Comparison of ENCODE assay signal across 22 cellular contexts in the genomic region with DNA sequence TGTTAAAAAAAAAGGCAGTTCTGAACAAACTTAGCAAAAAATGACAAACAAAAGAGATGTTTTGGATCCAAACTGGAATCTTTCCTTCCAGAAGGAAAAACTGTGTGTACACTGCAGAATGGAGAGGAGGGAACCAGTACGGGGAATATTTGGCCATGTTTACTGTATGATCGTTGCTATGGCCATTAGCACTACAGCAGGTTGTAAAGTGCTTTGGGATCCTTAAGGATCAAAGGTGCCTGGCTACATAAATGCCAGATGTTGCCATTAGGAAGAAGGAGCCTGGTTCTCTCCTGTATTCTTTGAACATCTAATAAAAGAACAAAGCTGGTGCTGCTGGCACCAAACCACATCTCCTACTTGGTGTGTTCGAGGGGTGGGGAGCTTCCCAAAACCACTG. TPM values are rescaled to one million over a fixed set of nuclear protein-coding genes. Genes with fewer than 3 reads are reported as not detected.
A peak's percentile ranks its signal among the peaks of the same experiment; 100 is the strongest.
DNase-seq lines count a peak whose midpoint lies in the region; ATAC-seq and TF ChIP-seq lines count a peak whose summit lies in the region.
"Had no signal": no experiment of that assay in that cellular context is flagged by ENCODE, and none has a peak within 500 bp of the region (broad histone marks: within the 10 kb centered on the region; RNA-seq: fewer than 3 reads in every experiment).

No MANE protein-coding gene starts in this region.

- TF ChIP-seq CTCF in glutamatergic neuron (IDR thresholded peaks at IDR 0.05; ENCODE audit: partially characterized antibody, unreplicated experiment) = no peak
- TF ChIP-seq CTCF in upper lobe of left lung (IDR thresholded peaks at IDR 0.05) = no peak

- no peaks in the 10 kb centered on the region for H3K9me3 Mint-ChIP-seq in glutamatergic neuron (ENCODE audit: unreplicated experiment)
- H3K9me3 Mint-ChIP-seq: CD8-positive, alpha-beta T cell had no signal

- H3K36me3 Mint-ChIP-seq in glutamatergic neuron (ENCODE audit: unreplicated experiment) = peaks cover 18% of the 10 kb centered on the region
- H3K36me3 Mint-ChIP-seq: CD8-positive, alpha-beta T cell; T-cell had no signal

- TF ChIP-seq EP300 in upper lobe of left lung (IDR thresholded peaks at IDR 0.05) = no peak

- H3K36me3 ChIP-seq in H7 (replicated peaks; ENCODE audit: control insufficient read depth, insufficient read depth, low read length) = no peaks in the 10 kb centered on the region
- no peaks in the 10 kb centered on the region for H3K36me3 ChIP-seq in upper lobe of left lung
- H3K36me3 ChIP-seq: Peyer's patch, SJCRH30 had no signal

- H3K9me3 ChIP-seq in upper lobe of left lung = no peaks in the 10 kb centered on the region
- H3K9me3 ChIP-seq: Peyer's patch, SJCRH30 had no signal

- H3K4me1 ChIP-seq in upper lobe of left lung = no peaks in the 10 kb centered on the region
- H3K4me1 ChIP-seq: Peyer's patch, SJCRH30 had no signal

- no peak overlapping the region for H3K4me3 Mint-ChIP-seq in glutamatergic neuron (ENCODE audit: unreplicated experiment)
- H3K4me3 Mint-ChIP-seq: CD8-positive, alpha-beta T cell; T-cell had no signal

- no peaks in the 10 kb centered on the region for H3K4me1 Mint-ChIP-seq in glutamatergic neuron (ENCODE audit: low read depth, unreplicated experiment)
- H3K4me1 Mint-ChIP-seq: T-cell had no signal

- H3K4me3 ChIP-seq in H7 (ENCODE audit: insufficient read depth, low read depth, low read length) (no peak overlapping the region), upper lobe of left lung (no peak overlapping the region)
- H3K4me3 ChIP-seq: Peyer's patch, SJCRH30 had no signal

- no peaks in the 10 kb centered on the region for H3K27me3 Mint-ChIP-seq in glutamatergic neuron (ENCODE audit: unreplicated experiment)

- H3K27ac Mint-ChIP-seq in glutamatergic neuron (ENCODE audit: unreplicated experiment) = peak overlapping the region; percentile 29
- H3K27ac Mint-ChIP-seq: CD8-positive, alpha-beta T cell; T-cell had no signal

- no peak for ATAC-seq in upper lobe of left lung (ENCODE audit: low FRiP score in 2 of 2)
- ATAC-seq: CD8-positive, alpha-beta T cell; T-cell had no signal

- DNase-seq in NCI-H1092 treated with DMSO at 0.1 percent for 48 hours (lab: John Stamatoyannopoulos, UW) = peak; percentile 26
- DNase-seq in NCI-H1092 (lab: John Stamatoyannopoulos, UW) = no peak
- peak; percentile 74 for DNase-seq in DMS 273 (lab: John Stamatoyannopoulos, UW; ENCODE audit: unreplicated experiment)
- peak; percentile 37 for DNase-seq in NCI-H524 treated with DMSO at 0.1 percent for 48 hours (lab: John Stamatoyannopoulos, UW)
- DNase-seq in glutamatergic neuron = no peak
- no peak for DNase-seq in H7
- no peak for DNase-seq in NK-92 (lab: John Stamatoyannopoulos, UW; ENCODE audit: unreplicated experiment)
- DNase-seq in upper lobe of left lung = no peak
- DNase-seq: AML-193; C1 segment of cervical spinal cord; CD8-positive, alpha-beta T cell; DMS79 treated with DMSO at 0.1 percent for 48 hours; HCEC 1CT; KBM-7; MM.1S; NCI-H1048; NCI-H1436 treated with DMSO at 0.1 percent for 48 hours; NCI-H2029; Peyer's patch; SJCRH30; T-cell had no signal

- TF ChIP-seq POLR2A in upper lobe of left lung (IDR thresholded peaks at IDR 0.05) = no peak

- H3K27me3 ChIP-seq in H7 (ENCODE audit: control insufficient read depth, insufficient read depth, low read length) (no peaks in the 10 kb centered on the region), upper lobe of left lung (no peaks in the 10 kb centered on the region)
- H3K27me3 ChIP-seq: Peyer's patch, SJCRH30 had no signal

- WGBS in upper lobe of left lung, 2 donors = 38 to 47% methylated on average over 3 of the region's 3 CpGs

- H3K27ac ChIP-seq in upper lobe of left lung = no peak overlapping the region
- H3K27ac ChIP-seq: HL-60, Peyer's patch, SJCRH30 had no signal

RNA-seq across cellular contexts. Expression of gene PMFBP1, which starts 7.6 kb away (rescaled TPM):
- total RNA-seq in glutamatergic neuron (ENCODE audit: unreplicated experiment) (13.1 TPM), upper lobe of left lung (1 to 10 TPM in 3 of 6 donors, under 1 TPM in 3; 0.15 to 7.3 (median 1.1) TPM)
- total RNA-seq in H7 (2014; rRNA removed; shearing (Covaris generic)) = 0.04 and 0.52 TPM in 2 replicates

Comparison
In these comparisons a context has a peak if more than half of its experiments do, and no peak if none do; other contexts are left out.
1. DNase-seq: peak in NCI-H1092 treated with DMSO at 0.1 percent for 48 hours (single experiment), DMS 273 (single experiment) and NCI-H524 treated with DMSO at 0.1 percent for 48 hours (single experiment); none in NCI-H1092 (single experiment), glutamatergic neuron (single experiment), H7 (single experiment), NK-92 (single experiment) and upper lobe of left lung (0 of 2).